Comparison of ENCODE assay signal across 11 cellular contexts in genomic region chr13:94713556-94714182, GRCh38. TPM values are rescaled to one million over a fixed set of nuclear protein-coding genes. Genes with fewer than 3 reads are reported as not detected.
A peak's percentile ranks its signal among the peaks of the same experiment; 100 is the strongest.
DNase-seq lines count a peak whose midpoint lies in the region; ATAC-seq and TF ChIP-seq lines count a peak whose summit lies in the region.
"Had no signal": no experiment of that assay in that cellular context is flagged by ENCODE, and none has a peak within 500 bp of the region (broad histone marks: within the 10 kb centered on the region; RNA-seq: fewer than 3 reads in every experiment).

No MANE protein-coding gene starts in this region.

- no CpG with 5 or more reads among the region's 22 CpGs for WGBS in H9 (ENCODE audit: extremely low coverage, insufficient read length, low lambda C conversion rate)
- WGBS in prostate gland: 6% methylated on average over 22 of the region's 22 CpGs

- H2BK12ac ChIP-seq in H9 (ENCODE audit: insufficient read length, low read depth, low read length): no peak overlapping the region

- no peak overlapping the region for H4K5ac ChIP-seq in H9 (ENCODE audit: insufficient read length, low read depth, low read length)

- no peak overlapping the region for H2AFZ ChIP-seq in H9 (ENCODE audit: low read length)

- no peaks in the 10 kb centered on the region for H4K20me1 ChIP-seq in H9 (ENCODE audit: control insufficient read depth, insufficient read depth, insufficient read length)

- H3K4me2 ChIP-seq in H9 (ENCODE audit: insufficient read depth, insufficient read length, low read length): peak overlapping the region; percentile 52

- no peaks in the 10 kb centered on the region for H3K79me2 ChIP-seq in H9 (ENCODE audit: insufficient read depth, low read length)

- H2AK5ac ChIP-seq in H9 (ENCODE audit: insufficient read length, low read length): no peak overlapping the region

- no peak overlapping the region for H2BK120ac ChIP-seq in H9 (ENCODE audit: low read depth, low read length, poor library complexity, severe bottlenecking)

- no peak overlapping the region for H3K14ac ChIP-seq in H9 (ENCODE audit: insufficient read depth, low read length)

- peak overlapping the region; percentile 80 to 89 for H3K4me3 Mint-ChIP-seq in H9

- H3K4me1 Mint-ChIP-seq in H9: peaks cover 51 to 56% of the 10 kb centered on the region in 2 experiments

- H4K91ac ChIP-seq in H9 (ENCODE audit: insufficient read length, low read depth, low read length): no peak overlapping the region

- peaks cover 56% of the 10 kb centered on the region for H3K27me3 Mint-ChIP-seq in H9 (ENCODE audit: low read depth)

- H4K8ac ChIP-seq in H9 (replicated peaks; ENCODE audit: insufficient read length, low read depth, low read length): no peak overlapping the region

- H2BK5ac ChIP-seq in H9 (ENCODE audit: insufficient read length, low read length): no peak overlapping the region

- H3K4me3 ChIP-seq in iPS-11a (ENCODE audit: low read depth, low read length) (peak overlapping the region; percentile 73), prostate gland (peak overlapping the region; percentile 34 to 37)
- H3K4me3 ChIP-seq: mucosa of descending colon had no signal

- H2BK15ac ChIP-seq in H9 (ENCODE audit: low read depth, low read length): no peak overlapping the region

- H3K23me2 ChIP-seq in H9 (ENCODE audit: insufficient read length, low read depth, low read length, poor library complexity, severe bottlenecking): peaks cover 15% of the 10 kb centered on the region

- ATAC-seq in sciatic nerve (no peak), HG02588 (IDR thresholded peaks at IDR 0.05; ENCODE audit: unreplicated experiment) (no peak)

- no peak overlapping the region for H3K56ac ChIP-seq in H9 (ENCODE audit: insufficient read length, low read depth, low read length)

- H3K23ac ChIP-seq in H9 (ENCODE audit: insufficient read length, low read depth, low read length): no peak overlapping the region

- H3K27me3 ChIP-seq in H9 (ENCODE audit: insufficient read depth, low read length) (peaks cover 30% of the 10 kb centered on the region; the same call in 1 of the 2 replicates), prostate gland (replicated peaks; ENCODE audit: insufficient read depth) (no peaks in the 10 kb centered on the region)

- TF ChIP-seq POLR2A in prostate gland (IDR thresholded peaks at IDR 0.05): no peak

- no peak overlapping the region for H3K4ac ChIP-seq in H9 (ENCODE audit: low read depth, low read length)

- no peaks in the 10 kb centered on the region for H3K9me3 Mint-ChIP-seq in H9

- H3K9ac ChIP-seq in H9 (ENCODE audit: extremely low read depth, insufficient read length, low read length): no peak overlapping the region

- peak overlapping the region in 1 of 3 experiments; percentile 88; a peak in 1 of 7 replicates for H3K27ac Mint-ChIP-seq in H9

- intact Hi-C loops in prostate gland (cut with DNase I): no loop called here
- intact Hi-C loops in sciatic nerve (cut with DNase I): no loop called here

- H3K36me3 Mint-ChIP-seq in H9 (ENCODE audit: insufficient read depth in 1 of 3, low read depth in 3 of 3): peaks cover 0 to 27% (median 7%) of the 10 kb centered on the region in 3 experiments; a peak in 5 of 7 replicates

- H3K4me1 ChIP-seq in H9 (ENCODE audit: insufficient read depth, low read length) (peaks cover 3% of the 10 kb centered on the region; the same call in 1 of the 2 replicates), prostate gland (replicated peaks) (no peaks in the 10 kb centered on the region)

- H3K79me1 ChIP-seq in H9 (ENCODE audit: insufficient read depth, low read depth, low read length, poor library complexity, severe bottlenecking): no peaks in the 10 kb centered on the region

- H3K36me3 ChIP-seq in prostate gland: no peaks in the 10 kb centered on the region
- H3K36me3 ChIP-seq: right atrium auricular region had no signal

- TF ChIP-seq CTCF in H9 (conservative IDR thresholded peaks at IDR 0.05): no peak
- no peak for TF ChIP-seq CTCF in prostate gland (IDR thresholded peaks at IDR 0.05)

- DNase-seq in H9 (peak; percentile 61), OCI-M1 (lab: John Stamatoyannopoulos, UW) (peak; percentile 55), prostate gland (ENCODE audit: low spot score) (no peak), sciatic nerve (ENCODE audit: low spot score) (no peak), HuH-7 (ENCODE audit: low spot score) (no peak)
- DNase-seq: MV-4-11 had no signal

- H3T11ph ChIP-seq in H9 (ENCODE audit: low read length): no peak overlapping the region

- no peak overlapping the region for H2BK20ac ChIP-seq in H9 (ENCODE audit: low read depth, low read length, poor library complexity, severe bottlenecking)

- H3K27ac ChIP-seq in H9 (ENCODE audit: insufficient read length, low read depth, low read length) (no peak overlapping the region), prostate gland (peak overlapping the region in 1 of 2 donors; percentile 69)
- H3K27ac ChIP-seq: right atrium auricular region had no signal

- H3K18ac ChIP-seq in H9 (ENCODE audit: insufficient read length, low read depth, low read length): no peak overlapping the region

- H3K9me3 ChIP-seq in H9 (ENCODE audit: control insufficient read depth, low read depth, low read length) (no peaks in the 10 kb centered on the region), prostate gland (no peaks in the 10 kb centered on the region)
- H3K9me3 ChIP-seq: mucosa of descending colon, right atrium auricular region had no signal

RNA-seq across cellular contexts. Expression of gene SOX21, which starts 1.3 kb away (rescaled TPM):
- total RNA-seq in H9 (2021) (36.8 and 38.4 TPM in 2 replicates), prostate gland (1 to 10 TPM; 1.1 to 2.0 TPM), sciatic nerve (not detected)
- total RNA-seq: mucosa of descending colon, right atrium auricular region, RPMI7951 had no signal

Comparison
In these comparisons a context has a peak if more than half of its experiments do, and no peak if none do; other contexts are left out.
1. DNase-seq: peak in H9 (single experiment) and OCI-M1 (single experiment); none in prostate gland (single experiment), sciatic nerve (single experiment) and HuH-7 (single experiment).
2. RNA of gene SOX21, which starts 1.3 kb away (total RNA-seq): 36.8 to 38.4 TPM in H9; 1.1 to 2.0 TPM in prostate gland and not detected in sciatic nerve (single experiment); every median in the first group is over 10 times any median in the second.